Comparison of ENCODE assay signal across 14 cellular contexts in genomic region chr3:190076138-190076537, GRCh38. TPM values are rescaled to one million over a fixed set of nuclear protein-coding genes. Genes with fewer than 3 reads are reported as not detected.
DNase-seq lines count a peak whose midpoint lies in the region; ATAC-seq and TF ChIP-seq lines count a peak whose summit lies in the region.
"Had no signal": no experiment of that assay in that cellular context is flagged by ENCODE, and none has a peak within 500 bp of the region (broad histone marks: within the 10 kb centered on the region; RNA-seq: fewer than 3 reads in every experiment).

No MANE protein-coding gene starts in this region.

- intact Hi-C loops in left cardiac atrium (cut with DNase I) (no loop called here), heart left ventricle (cut with DNase I) (loop anchor here in 2 of 10 donors (5.0 to 10.0 kb wide), 2 partner anchors 54 to 59 kb away; no protein-coding TSS in a partner anchor), esophagus muscularis mucosa (cut with DNase I) (no loop called here)

- TF ChIP-seq CTCF in heart left ventricle (IDR thresholded peaks at IDR 0.05) (no peak), esophagus muscularis mucosa (IDR thresholded peaks at IDR 0.05) (no peak)

- H3K4me3 ChIP-seq in heart left ventricle (no peak overlapping the region), esophagus muscularis mucosa (no peak overlapping the region), muscle layer of duodenum (ENCODE audit: low read depth in 1 of 2, low read length in 2 of 2) (no peak overlapping the region)

- peak; percentile 21 to 38 for ATAC-seq in left cardiac atrium
- no peak for ATAC-seq in heart left ventricle
- no peak for ATAC-seq in GM18867 (IDR thresholded peaks at IDR 0.05; ENCODE audit: unreplicated experiment)

- TF ChIP-seq POLR2A in heart left ventricle (IDR thresholded peaks at IDR 0.05): no peak
- no peak for TF ChIP-seq POLR2A in esophagus muscularis mucosa (IDR thresholded peaks at IDR 0.05; ENCODE audit: low read depth)

- TF ChIP-seq EP300 in esophagus muscularis mucosa (IDR thresholded peaks at IDR 0.05): no peak

- H3K27me3 ChIP-seq in heart left ventricle (no peaks in the 10 kb centered on the region), esophagus muscularis mucosa (no peaks in the 10 kb centered on the region), muscle layer of duodenum (ENCODE audit: low read depth, low read length) (no peaks in the 10 kb centered on the region)

- peaks cover 0 to 25% (median 1%) of the 10 kb centered on the region in 12 donors for H3K4me1 ChIP-seq in heart left ventricle
- H3K4me1 ChIP-seq in esophagus muscularis mucosa: peaks cover 10 to 29% (median 24%) of the 10 kb centered on the region in 4 donors
- H3K4me1 ChIP-seq in muscle layer of duodenum (ENCODE audit: control insufficient read depth in 1 of 2, insufficient read depth in 2 of 2, low read length in 2 of 2): no peaks in the 10 kb centered on the region

- no peaks in the 10 kb centered on the region for H3K9me3 ChIP-seq in heart left ventricle
- no peaks in the 10 kb centered on the region for H3K9me3 ChIP-seq in esophagus muscularis mucosa
- H3K9me3 ChIP-seq in muscle layer of duodenum (ENCODE audit: control insufficient read depth in 1 of 2, low read length in 2 of 2): no peaks in the 10 kb centered on the region

- no peaks in the 10 kb centered on the region for H3K36me3 ChIP-seq in heart left ventricle
- H3K36me3 ChIP-seq in esophagus muscularis mucosa: no peaks in the 10 kb centered on the region
- peaks cover 0 to 3% of the 10 kb centered on the region in 2 donors for H3K36me3 ChIP-seq in muscle layer of duodenum (ENCODE audit: control insufficient read depth in 1 of 2, insufficient read depth in 2 of 2, low read length in 2 of 2)

- H3K27ac ChIP-seq in heart left ventricle (peak overlapping the region in 1 of 12 donors; percentile 55), esophagus muscularis mucosa (replicated peaks in 1 of 4) (peak overlapping the region; percentile 75 to 81 (median 76)), muscle layer of duodenum (ENCODE audit: low read length) (peak overlapping the region; percentile 87)
- H3K27ac ChIP-seq: VCaP had no signal

- DNase-seq in left cardiac atrium (no peak), heart left ventricle (no peak), esophagus muscularis mucosa (ENCODE audit: extremely low spot score) (no peak), RKO (ENCODE audit: low spot score) (no peak), NCI-H146 (lab: John Stamatoyannopoulos, UW) (no peak), NCI-H526 (lab: John Stamatoyannopoulos, UW) (no peak)
- DNase-seq: effector CD8-positive, alpha-beta T cell; naive B cell; NCI-H1092 treated with DMSO at 0.1 percent for 48 hours; NCI-H524 treated with DMSO at 0.1 percent for 48 hours; right cardiac atrium had no signal

RNA-seq across cellular contexts. Expression of gene P3H2, which starts 44.6 kb away (rescaled TPM):
- total RNA-seq in left cardiac atrium: 1 to 10 TPM; 1.6 to 4.0 TPM
- 10 to 100 TPM in 2 of 9 donors, 1 to 10 TPM in 7; 1.5 to 24.8 (median 4.3) TPM for total RNA-seq in heart left ventricle
- 1 to 10 TPM in 1 of 2 donors, under 1 TPM in 1; 0.55 to 1.1 TPM for polyA plus RNA-seq in heart left ventricle
- total RNA-seq in esophagus muscularis mucosa: 10 to 100 TPM; 15.6 to 41.5 (median 27.1) TPM

Comparison
In these comparisons a context has a peak if more than half of its experiments do, and no peak if none do; other contexts are left out.
1. ATAC-seq: peak in left cardiac atrium (2 of 2); none in heart left ventricle (0 of 4) and GM18867 (single experiment).